In the genomic region with DNA sequence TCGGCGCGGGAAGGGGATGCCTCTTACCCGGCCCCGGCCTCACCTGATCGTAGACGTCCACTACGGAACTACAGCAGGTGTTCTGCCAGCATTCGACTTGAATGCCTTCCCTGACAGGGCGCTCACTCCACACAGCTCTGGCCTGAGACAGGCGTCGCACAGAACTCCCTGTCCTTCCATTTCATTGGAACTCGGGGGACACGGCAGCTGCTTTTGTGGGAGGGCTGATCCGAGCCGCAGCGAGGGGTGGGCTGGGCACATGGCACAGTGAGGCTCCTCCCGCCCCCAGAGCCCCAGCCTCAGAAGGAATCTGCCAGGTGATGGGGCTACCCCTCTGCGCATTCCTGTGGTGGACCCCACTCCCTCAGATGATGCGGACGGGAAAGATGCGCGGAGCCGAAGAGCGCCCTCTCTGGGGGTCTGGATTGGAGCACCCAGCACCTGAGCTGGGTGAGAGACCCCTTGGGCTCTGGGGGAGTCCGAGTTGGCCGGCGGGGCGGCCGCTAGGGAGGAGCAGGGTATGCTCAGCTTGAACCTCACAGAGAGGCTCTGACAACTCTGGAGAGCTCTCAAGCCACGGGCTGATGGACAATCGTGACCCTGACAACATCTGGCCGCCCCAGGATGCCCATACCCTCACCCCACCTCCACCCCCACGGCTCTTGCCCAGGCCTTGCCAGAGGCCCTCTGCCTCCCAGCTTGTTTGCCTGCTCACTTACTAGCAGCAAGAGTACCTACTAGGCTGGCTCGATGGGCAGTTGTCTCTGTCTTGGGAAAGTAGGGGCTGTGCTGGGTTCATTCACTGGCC, we compare ENCODE assay signal across 11 cellular contexts. TPM values are rescaled to one million over a fixed set of nuclear protein-coding genes. Genes with fewer than 3 reads are reported as not detected.
DNase-seq lines count a peak whose midpoint lies in the region; ATAC-seq, FAIRE-seq and TF ChIP-seq lines count a peak whose summit lies in the region.
"Had no signal": no experiment of that assay in that cellular context is flagged by ENCODE, and none has a peak within 500 bp of the region (broad histone marks: within the 10 kb centered on the region; RNA-seq: fewer than 3 reads in every experiment).

No MANE protein-coding gene starts in this region.

- no peaks in the 10 kb centered on the region for H3K9me3 ChIP-seq in CD8-positive, alpha-beta memory T cell (ENCODE audit: low read length)
- no peaks in the 10 kb centered on the region for H3K9me3 ChIP-seq in pancreas

- CTCF ChIA-PET in CD8-positive, alpha-beta memory T cell (lab: Charles Lee): interaction anchor here (1.1 to 2.5 kb wide), 4 partner anchors 25 to 36 kb away, joined by 3 to 6 read pairs (median 5); no protein-coding TSS in a partner anchor
- CTCF ChIA-PET in activated CD8-positive, alpha-beta T cell treated with anti-CD3 and anti-CD28 coated beads for 36 hours (lab: Charles Lee): interaction anchor here (1.4 to 1.5 kb wide), 2 partner anchors 19 to 118 kb away, joined by 3 read pairs; no protein-coding TSS in a partner anchor

- no peaks in the 10 kb centered on the region for H3K9me3 Mint-ChIP-seq in CD8-positive, alpha-beta memory T cell
- no peaks in the 10 kb centered on the region for H3K9me3 Mint-ChIP-seq in activated CD8-positive, alpha-beta T cell treated with anti-CD3 and anti-CD28 coated beads for 36 hours

- H3K27ac Mint-ChIP-seq in CD8-positive, alpha-beta memory T cell: peak overlapping the region; percentile 76 to 97 (median 94)
- H3K27ac Mint-ChIP-seq in activated CD8-positive, alpha-beta T cell treated with anti-CD3 and anti-CD28 coated beads for 36 hours: no peak overlapping the region

- ATAC-seq in activated CD8-positive, alpha-beta T cell treated with anti-CD3 and anti-CD28 coated beads for 36 hours: no peak
- ATAC-seq in pancreas: peak in 1 of 4 donors; percentile 24

- no peaks in the 10 kb centered on the region for H3K27me3 Mint-ChIP-seq in CD8-positive, alpha-beta memory T cell
- H3K27me3 Mint-ChIP-seq in activated CD8-positive, alpha-beta T cell treated with anti-CD3 and anti-CD28 coated beads for 36 hours: peaks cover 16% of the 10 kb centered on the region

- DNase-seq in CD8-positive, alpha-beta memory T cell: peak in 1 of 5 donors; percentile 50
- no peak for DNase-seq in activated CD8-positive, alpha-beta T cell treated with anti-CD3 and anti-CD28 coated beads for 36 hours
- DNase-seq in head of caudate nucleus (peak in 32 of 42 donors; percentile 1 to 38 (median 8)), pancreas (peak in 4 of 6 donors; percentile 7 to 74 (median 32)), NCI-H2171 (lab: John Stamatoyannopoulos, UW) (no peak), HuH-7.5 (ENCODE audit: low spot score) (no peak), NCI-H774 (lab: John Stamatoyannopoulos, UW) (no peak), NCI-H146 (lab: John Stamatoyannopoulos, UW) (no peak)
- DNase-seq: midbrain, NCI-H526 treated with DMSO at 0.1 percent for 48 hours had no signal

- no peaks in the 10 kb centered on the region for H3K27me3 ChIP-seq in CD8-positive, alpha-beta memory T cell (ENCODE audit: insufficient read depth, low read length, poor library complexity, severe bottlenecking)
- H3K27me3 ChIP-seq in pancreas: peaks cover 0 to 6% (median 2%) of the 10 kb centered on the region in 4 donors

- peak overlapping the region; percentile 9 for H3K4me3 ChIP-seq in CD8-positive, alpha-beta memory T cell (ENCODE audit: low read length)
- H3K4me3 ChIP-seq in pancreas: peak overlapping the region in 3 of 4 donors; percentile 39 to 57 (median 46)

- H3K4me1 Mint-ChIP-seq in CD8-positive, alpha-beta memory T cell: peaks cover 62 to 68% (median 65%) of the 10 kb centered on the region in 3 donors
- H3K4me1 Mint-ChIP-seq in activated CD8-positive, alpha-beta T cell treated with anti-CD3 and anti-CD28 coated beads for 36 hours (ENCODE audit: low read depth): peaks cover 39% of the 10 kb centered on the region

- TF ChIP-seq CTCF in activated CD8-positive, alpha-beta T cell treated with anti-CD3 and anti-CD28 coated beads for 36 hours (IDR thresholded peaks at IDR 0.05): peak; percentile 2
- TF ChIP-seq CTCF in pancreas (IDR thresholded peaks at IDR 0.05): no peak

- H3K4me1 ChIP-seq in CD8-positive, alpha-beta memory T cell (ENCODE audit: insufficient read depth, low read length): peaks cover 51% of the 10 kb centered on the region
- no peaks in the 10 kb centered on the region for H3K4me1 ChIP-seq in pancreas

- WGBS in pancreas, 2 donors: 20 to 23% methylated on average over 29 to 35 of the region's 35 CpGs

- H3K36me3 ChIP-seq in CD8-positive, alpha-beta memory T cell (ENCODE audit: insufficient read depth, low read length): no peaks in the 10 kb centered on the region
- H3K36me3 ChIP-seq in pancreas: no peaks in the 10 kb centered on the region

- intact Hi-C loops in activated CD8-positive, alpha-beta T cell treated with anti-CD3 and anti-CD28 coated beads for 36 hours (cut with micrococcal nuclease): no loop called here
- intact Hi-C loops in head of caudate nucleus (cut with DNase I): no loop called here
- intact Hi-C loops in pancreas (cut with DNase I): no loop called here

- no peak overlapping the region for H3K27ac ChIP-seq in CD8-positive, alpha-beta memory T cell (ENCODE audit: low read depth, low read length)
- H3K27ac ChIP-seq in pancreas: no peak overlapping the region

- POLR2A ChIA-PET in CD8-positive, alpha-beta memory T cell (lab: Charles Lee): interaction anchor here (0.6 kb wide), 1 partner anchor 387 kb away, joined by 3 read pairs; no protein-coding TSS in a partner anchor
- POLR2A ChIA-PET in activated CD8-positive, alpha-beta T cell treated with anti-CD3 and anti-CD28 coated beads for 36 hours (lab: Charles Lee): no interaction called here

- H3K36me3 Mint-ChIP-seq in CD8-positive, alpha-beta memory T cell: peaks cover 0 to 2% (median 0%) of the 10 kb centered on the region in 3 donors
- H3K36me3 Mint-ChIP-seq in activated CD8-positive, alpha-beta T cell treated with anti-CD3 and anti-CD28 coated beads for 36 hours (ENCODE audit: low read depth): no peaks in the 10 kb centered on the region

- FAIRE-seq in pancreas (lab: Jason Lieb, UNC): no peak
- FAIRE-seq: endometrium had no signal

- peak overlapping the region; percentile 72 to 92 (median 78) for H3K4me3 Mint-ChIP-seq in CD8-positive, alpha-beta memory T cell
- peak overlapping the region; percentile 21 for H3K4me3 Mint-ChIP-seq in activated CD8-positive, alpha-beta T cell treated with anti-CD3 and anti-CD28 coated beads for 36 hours

RNA-seq across cellular contexts. Expression of a gene that starts 36.6 kb away (rescaled TPM):
- 1 to 10 TPM; 1.8 to 2.1 TPM for total RNA-seq in CD8-positive, alpha-beta memory T cell
- polyA plus RNA-seq in CD8-positive, alpha-beta memory T cell: 8.5 TPM
- 1 to 10 TPM; 1.2 to 1.5 TPM for total RNA-seq in activated CD8-positive, alpha-beta T cell treated with anti-CD3 and anti-CD28 coated beads for 36 hours
- 1 to 10 TPM; 1.4 to 5.1 (median 3.1) TPM for total RNA-seq in pancreas
- 1 to 10 TPM; 1.4 to 5.2 TPM for polyA plus RNA-seq in pancreas

Comparison
In these comparisons a context has a peak if more than half of its experiments do, and no peak if none do; other contexts are left out.
1. DNase-seq: peak in head of caudate nucleus (32 of 42) and pancreas (4 of 6); none in activated CD8-positive, alpha-beta T cell treated with anti-CD3 and anti-CD28 coated beads for 36 hours (single experiment), NCI-H2171 (single experiment), HuH-7.5 (single experiment), NCI-H774 (single experiment) and NCI-H146 (single experiment).